In genomic region chr9:94639045-94639995, GRCh38 we compare ENCODE assay signal across 8 cellular contexts. TPM values are rescaled to one million over a fixed set of nuclear protein-coding genes. Genes with fewer than 3 reads are reported as not detected.
DNase-seq lines count a peak whose midpoint lies in the region; ATAC-seq and TF ChIP-seq lines count a peak whose summit lies in the region.

FBP1 (minus strand) TSS chr9:94639518; CDS start chr9:94639310, 208 bp downstream.

- no peak for TF ChIP-seq POLR2A in lower leg skin (IDR thresholded peaks at IDR 0.05)

- peak within 1 kb of the TSS; percentile 87 to 95 (median 92) for H3K27ac Mint-ChIP-seq in CD4-positive, CD25-positive, alpha-beta regulatory T cell
- no peak within 1 kb of the TSS for H3K27ac Mint-ChIP-seq in chondrocyte (ENCODE audit: unreplicated experiment)

- WGBS in lower leg skin, 2 donors, result 14 to 29% methylated on average over 29 to 59 of the region's 80 CpGs

- H3K36me3 ChIP-seq in CD4-positive, CD25-positive, alpha-beta regulatory T cell (ENCODE audit: control insufficient read depth, insufficient read depth, low read length), result no peaks in the 10 kb centered on the region

- TF ChIP-seq CTCF in VCaP (conservative IDR thresholded peaks at IDR 0.05) (no peak), chondrocyte (IDR thresholded peaks at IDR 0.05) (no peak), lower leg skin (IDR thresholded peaks at IDR 0.05) (no peak)

- H3K27me3 Mint-ChIP-seq in CD4-positive, CD25-positive, alpha-beta regulatory T cell, result peaks cover 50% of the 10 kb centered on the region
- peaks cover 13% of the 10 kb centered on the region for H3K27me3 Mint-ChIP-seq in chondrocyte (ENCODE audit: low read depth)

- peak; percentile 36 to 59 for ATAC-seq in CD4-positive, CD25-positive, alpha-beta regulatory T cell (ENCODE audit: low read depth in 2 of 2)
- peak; percentile 54 for ATAC-seq in HG02678 (IDR thresholded peaks at IDR 0.05; ENCODE audit: unreplicated experiment)

- peak within 1 kb of the TSS; percentile 14 for H3K27ac ChIP-seq in CD4-positive, CD25-positive, alpha-beta regulatory T cell (ENCODE audit: insufficient read depth, low read length, poor library complexity, severe bottlenecking)
- H3K27ac ChIP-seq in VCaP, result peak within 1 kb of the TSS; percentile 78; the same call in 1 of the 2 replicates

- H3K4me1 Mint-ChIP-seq in CD4-positive, CD25-positive, alpha-beta regulatory T cell, result peaks cover 0 to 15% (median 7%) of the 10 kb centered on the region in 4 donors
- peaks cover 14% of the 10 kb centered on the region for H3K4me1 Mint-ChIP-seq in chondrocyte (ENCODE audit: low read depth)

- H3K36me3 Mint-ChIP-seq in CD4-positive, CD25-positive, alpha-beta regulatory T cell, result no peaks in the 10 kb centered on the region
- peaks cover 2% of the 10 kb centered on the region for H3K36me3 Mint-ChIP-seq in chondrocyte (ENCODE audit: low read depth)

- no peaks in the 10 kb centered on the region for H3K9me3 ChIP-seq in CD4-positive, CD25-positive, alpha-beta regulatory T cell (ENCODE audit: control insufficient read depth in 2 of 2, low read length in 2 of 2)

- intact Hi-C loops in lower leg skin (cut with DNase I; ENCODE audit: low total_unique reads), result no loop called here

- peaks cover 0 to 1% (median 0%) of the 10 kb centered on the region in 7 donors for H3K9me3 Mint-ChIP-seq in CD4-positive, CD25-positive, alpha-beta regulatory T cell
- no peaks in the 10 kb centered on the region for H3K9me3 Mint-ChIP-seq in chondrocyte (ENCODE audit: low read depth)

- peak within 1 kb of the TSS; percentile 82 to 98 (median 94) for H3K4me3 Mint-ChIP-seq in CD4-positive, CD25-positive, alpha-beta regulatory T cell
- peak within 1 kb of the TSS; percentile 82 for H3K4me3 Mint-ChIP-seq in chondrocyte (ENCODE audit: unreplicated experiment)

- no peaks in the 10 kb centered on the region for H3K27me3 ChIP-seq in CD4-positive, CD25-positive, alpha-beta regulatory T cell (ENCODE audit: control insufficient read depth, insufficient read depth, low read length)

- peak within 1 kb of the TSS; percentile 59 for H3K4me3 ChIP-seq in CD4-positive, CD25-positive, alpha-beta regulatory T cell (ENCODE audit: low read depth, low read length)
- peak within 1 kb of the TSS; percentile 22 for H3K4me3 ChIP-seq in lower leg skin (ENCODE audit: low read depth, poor library complexity, severe bottlenecking)

- H3K4me1 ChIP-seq in CD4-positive, CD25-positive, alpha-beta regulatory T cell (ENCODE audit: control insufficient read depth, insufficient read depth, low read length, poor library complexity, severe bottlenecking), result peaks cover 12% of the 10 kb centered on the region

- DNase-seq in CD4-positive, CD25-positive, alpha-beta regulatory T cell, result peak; percentile 12 to 52 (median 27)
- DNase-seq in chondrocyte (ENCODE audit: low spot score) (peak; percentile 89), lower leg skin (ENCODE audit: low spot score in 2 of 2) (no peak), T1000 (lab: John Stamatoyannopoulos, UW) (no peak), NCI-H2171 (lab: John Stamatoyannopoulos, UW) (no peak)
- peak; percentile 12 to 30 for DNase-seq in stimulated activated CD8-positive, alpha-beta memory T cell treated with anti-CD3 and anti-CD28 coated beads, Interleukin-15, amount 100 ng/mL, for 48 hours (ENCODE audit: low read depth in 2 of 2)

RNA-seq across cellular contexts. Expression of gene FBP1, which starts in this region (rescaled TPM):
- 0.42 TPM for total RNA-seq in CD4-positive, CD25-positive, alpha-beta regulatory T cell
- 1 to 10 TPM; 2.0 to 9.2 (median 5.8) TPM for polyA plus RNA-seq in CD4-positive, CD25-positive, alpha-beta regulatory T cell
- total RNA-seq in chondrocyte (not detected in 3 replicates), lower leg skin (10 to 100 TPM in 1 of 4 donors, 1 to 10 TPM in 2, under 1 TPM in 1; 0.99 to 12.1 (median 6.6) TPM)

Comparison
In these comparisons a context has a peak if more than half of its experiments do, and no peak if none do; other contexts are left out.
1. Peak in DNase-seq in chondrocyte; RNA of the gene not detected or under 1 TPM.
2. DNase-seq: peak in CD4-positive, CD25-positive, alpha-beta regulatory T cell (3 of 3) and stimulated activated CD8-positive, alpha-beta memory T cell treated with anti-CD3 and anti-CD28 coated beads, Interleukin-15, amount 100 ng/mL, for 48 hours (2 of 2); none in lower leg skin (0 of 2), T1000 (single experiment) and NCI-H2171 (single experiment).